ENCODE assay signal across 1 cellular context in genomic region chr6:156045416-156045815, GRCh38.
TF ChIP-seq lines count a peak whose summit lies in the region.

No MANE protein-coding gene starts in this region.

TF ChIP-seq in K562, 482 proteins besides CTCF, POLR2A, EP300 and RAD21 (continued from another document):
- TF ChIP-seq, protein P1, sequence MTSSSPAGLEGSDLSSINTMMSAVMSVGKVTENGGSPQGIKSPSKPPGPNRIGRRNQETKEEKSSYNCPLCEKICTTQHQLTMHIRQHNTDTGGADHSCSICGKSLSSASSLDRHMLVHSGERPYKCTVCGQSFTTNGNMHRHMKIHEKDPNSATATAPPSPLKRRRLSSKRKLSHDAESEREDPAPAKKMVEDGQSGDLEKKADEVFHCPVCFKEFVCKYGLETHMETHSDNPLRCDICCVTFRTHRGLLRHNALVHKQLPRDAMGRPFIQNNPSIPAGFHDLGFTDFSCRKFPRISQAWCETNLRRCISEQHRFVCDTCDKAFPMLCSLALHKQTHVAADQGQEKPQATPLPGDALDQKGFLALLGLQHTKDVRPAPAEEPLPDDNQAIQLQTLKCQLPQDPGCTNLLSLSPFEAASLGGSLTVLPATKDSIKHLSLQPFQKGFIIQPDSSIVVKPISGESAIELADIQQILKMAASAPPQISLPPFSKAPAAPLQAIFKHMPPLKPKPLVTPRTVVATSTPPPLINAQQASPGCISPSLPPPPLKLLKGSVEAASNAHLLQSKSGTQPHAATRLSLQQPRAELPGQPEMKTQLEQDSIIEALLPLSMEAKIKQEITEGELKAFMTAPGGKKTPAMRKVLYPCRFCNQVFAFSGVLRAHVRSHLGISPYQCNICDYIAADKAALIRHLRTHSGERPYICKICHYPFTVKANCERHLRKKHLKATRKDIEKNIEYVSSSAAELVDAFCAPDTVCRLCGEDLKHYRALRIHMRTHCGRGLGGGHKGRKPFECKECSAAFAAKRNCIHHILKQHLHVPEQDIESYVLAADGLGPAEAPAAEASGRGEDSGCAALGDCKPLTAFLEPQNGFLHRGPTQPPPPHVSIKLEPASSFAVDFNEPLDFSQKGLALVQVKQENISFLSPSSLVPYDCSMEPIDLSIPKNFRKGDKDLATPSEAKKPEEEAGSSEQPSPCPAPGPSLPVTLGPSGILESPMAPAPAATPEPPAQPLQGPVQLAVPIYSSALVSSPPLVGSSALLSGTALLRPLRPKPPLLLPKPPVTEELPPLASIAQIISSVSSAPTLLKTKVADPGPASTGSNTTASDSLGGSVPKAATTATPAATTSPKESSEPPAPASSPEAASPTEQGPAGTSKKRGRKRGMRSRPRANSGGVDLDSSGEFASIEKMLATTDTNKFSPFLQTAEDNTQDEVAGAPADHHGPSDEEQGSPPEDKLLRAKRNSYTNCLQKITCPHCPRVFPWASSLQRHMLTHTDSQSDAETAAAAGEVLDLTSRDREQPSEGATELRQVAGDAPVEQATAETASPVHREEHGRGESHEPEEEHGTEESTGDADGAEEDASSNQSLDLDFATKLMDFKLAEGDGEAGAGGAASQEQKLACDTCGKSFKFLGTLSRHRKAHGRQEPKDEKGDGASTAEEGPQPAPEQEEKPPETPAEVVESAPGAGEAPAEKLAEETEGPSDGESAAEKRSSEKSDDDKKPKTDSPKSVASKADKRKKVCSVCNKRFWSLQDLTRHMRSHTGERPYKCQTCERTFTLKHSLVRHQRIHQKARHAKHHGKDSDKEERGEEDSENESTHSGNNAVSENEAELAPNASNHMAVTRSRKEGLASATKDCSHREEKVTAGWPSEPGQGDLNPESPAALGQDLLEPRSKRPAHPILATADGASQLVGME (CRISPR knock-in tag; IDR thresholded peaks at IDR 0.05) = no peak
